In the genomic region with DNA sequence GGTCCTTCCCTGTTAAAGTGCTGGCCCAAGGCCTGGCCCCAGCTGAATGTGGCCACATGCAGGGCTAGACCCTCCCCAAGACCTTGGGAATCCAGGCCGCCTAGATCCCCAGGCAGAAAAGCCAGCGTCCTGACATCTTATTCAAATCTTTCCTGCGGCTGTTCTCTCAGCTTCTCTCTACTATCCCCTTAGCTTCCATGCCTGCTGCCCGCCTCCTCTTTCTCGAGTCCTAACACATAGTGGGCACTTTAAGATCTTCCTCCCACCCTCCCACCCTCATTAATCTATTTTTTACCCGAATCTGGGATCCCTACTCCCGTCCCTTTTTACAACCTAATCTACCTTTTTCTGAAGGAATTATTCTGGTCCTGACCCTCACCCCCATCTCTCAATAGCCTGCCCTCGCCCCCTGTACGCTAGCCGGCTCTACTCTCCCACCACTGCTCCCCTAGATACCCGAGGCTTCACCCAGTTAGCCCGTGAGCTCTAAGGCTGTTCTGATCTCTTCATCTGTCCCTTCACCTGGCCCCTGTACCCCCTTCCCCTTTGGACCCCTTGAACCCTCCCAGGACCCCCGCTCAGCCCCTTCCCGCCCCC, we compare ENCODE assay signal across 8 cellular contexts. TPM values are rescaled to one million over a fixed set of nuclear protein-coding genes. Genes with fewer than 3 reads are reported as not detected.
DNase-seq lines count a peak whose midpoint lies in the region; ATAC-seq and TF ChIP-seq lines count a peak whose summit lies in the region.

A gene with protein sequence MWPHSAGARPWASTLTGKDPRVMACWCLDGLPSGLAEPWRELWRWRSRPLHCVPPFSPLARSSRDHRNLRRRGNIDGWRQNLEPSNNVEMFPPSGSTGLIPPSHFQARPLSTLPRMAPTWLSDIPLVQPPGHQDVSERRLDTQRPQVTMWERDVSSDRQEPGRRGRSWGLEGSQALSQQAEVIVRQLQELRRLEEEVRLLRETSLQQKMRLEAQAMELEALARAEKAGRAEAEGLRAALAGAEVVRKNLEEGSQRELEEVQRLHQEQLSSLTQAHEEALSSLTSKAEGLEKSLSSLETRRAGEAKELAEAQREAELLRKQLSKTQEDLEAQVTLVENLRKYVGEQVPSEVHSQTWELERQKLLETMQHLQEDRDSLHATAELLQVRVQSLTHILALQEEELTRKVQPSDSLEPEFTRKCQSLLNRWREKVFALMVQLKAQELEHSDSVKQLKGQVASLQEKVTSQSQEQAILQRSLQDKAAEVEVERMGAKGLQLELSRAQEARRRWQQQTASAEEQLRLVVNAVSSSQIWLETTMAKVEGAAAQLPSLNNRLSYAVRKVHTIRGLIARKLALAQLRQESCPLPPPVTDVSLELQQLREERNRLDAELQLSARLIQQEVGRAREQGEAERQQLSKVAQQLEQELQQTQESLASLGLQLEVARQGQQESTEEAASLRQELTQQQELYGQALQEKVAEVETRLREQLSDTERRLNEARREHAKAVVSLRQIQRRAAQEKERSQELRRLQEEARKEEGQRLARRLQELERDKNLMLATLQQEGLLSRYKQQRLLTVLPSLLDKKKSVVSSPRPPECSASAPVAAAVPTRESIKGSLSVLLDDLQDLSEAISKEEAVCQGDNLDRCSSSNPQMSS (minus strand): TSS at position 260 of the 597 bp plus-strand sequence. CDS start 202 bp downstream, at position 58.

- H3K9me3 Mint-ChIP-seq in progenitor cell of endocrine pancreas (ENCODE audit: low read depth) = no peaks in the 10 kb centered on the region

- peak; percentile 25 for ATAC-seq in T-helper 17 cell

- DNase-seq in NCI-H82 (lab: John Stamatoyannopoulos, UW) (peak; percentile 43), NCI-H82 treated with DMSO at 0.1 percent for 48 hours (lab: John Stamatoyannopoulos, UW; ENCODE audit: unreplicated experiment) (no peak), T-helper 17 cell (no peak), glomerular endothelial cell (ENCODE audit: extremely low read depth, low read depth, low spot score) (no peak), progenitor cell of endocrine pancreas (ENCODE audit: low spot score, unreplicated experiment) (no peak), COLO829 (ENCODE audit: low spot score) (no peak), NK-92 (lab: John Stamatoyannopoulos, UW; ENCODE audit: unreplicated experiment) (no peak), islet precursor cell (no peak)

- H3K27me3 Mint-ChIP-seq in T-helper 17 cell (no peaks in the 10 kb centered on the region), progenitor cell of endocrine pancreas (peaks cover 10% of the 10 kb centered on the region)

- H3K4me1 Mint-ChIP-seq in T-helper 17 cell (peaks cover 17% of the 10 kb centered on the region), progenitor cell of endocrine pancreas (ENCODE audit: low read depth) (peaks cover 12% of the 10 kb centered on the region)

- TF ChIP-seq CTCF in progenitor cell of endocrine pancreas (IDR thresholded peaks at IDR 0.05; ENCODE audit: unreplicated experiment) = no peak

- H3K27ac Mint-ChIP-seq in T-helper 17 cell = peak within 1 kb of the TSS; percentile 83
- H3K27ac Mint-ChIP-seq in progenitor cell of endocrine pancreas = peak within 1 kb of the TSS; percentile 90

- peak within 1 kb of the TSS; percentile 98 for H3K4me3 Mint-ChIP-seq in T-helper 17 cell
- peak within 1 kb of the TSS; percentile 79 for H3K4me3 Mint-ChIP-seq in progenitor cell of endocrine pancreas (ENCODE audit: low read depth)

- H3K9me3 ChIP-seq in T-helper 17 cell (ENCODE audit: control insufficient read depth, low read length, poor library complexity, severe bottlenecking) = no peaks in the 10 kb centered on the region

- H3K36me3 Mint-ChIP-seq in T-helper 17 cell (ENCODE audit: low read depth) (peaks cover 7% of the 10 kb centered on the region), progenitor cell of endocrine pancreas (ENCODE audit: insufficient read depth) (peaks cover 5% of the 10 kb centered on the region)

RNA-seq across cellular contexts. Expression of the gene that starts here (rescaled TPM):
- total RNA-seq in T-helper 17 cell (10 to 100 TPM; 17.9 to 18.0 TPM), glomerular endothelial cell (9.3 and 13.8 TPM in 2 replicates), progenitor cell of endocrine pancreas (47.2 and 47.3 TPM in 2 replicates)
